In genomic region chr3:120280566-120280965, GRCh38 we compare ENCODE assay signal across 18 cellular contexts. TPM values are rescaled to one million over a fixed set of nuclear protein-coding genes. Genes with fewer than 3 reads are reported as not detected.
DNase-seq lines count a peak whose midpoint lies in the region; ATAC-seq and TF ChIP-seq lines count a peak whose summit lies in the region.
"Had no signal": no experiment of that assay in that cellular context is flagged by ENCODE, and none has a peak within 500 bp of the region (broad histone marks: within the 10 kb centered on the region; RNA-seq: fewer than 3 reads in every experiment).

No MANE protein-coding gene starts in this region.

- peak overlapping the region; percentile 0 for H3K4me3 Mint-ChIP-seq in glutamatergic neuron (ENCODE audit: unreplicated experiment)
- H3K4me3 Mint-ChIP-seq: GM23338; T-helper 1 cell treated with Interleukin-12 subunit alpha and Interleukin-12 subunit beta and Interleukin-4 antibody, amounts not matched to agents 30 μg/mL and 1 μg/mL, for 36 hours had no signal

- TF ChIP-seq CTCF in GM10248 (IDR thresholded peaks at IDR 0.05; ENCODE audit: control extremely low read depth, extremely low read depth, low read depth, missing control alignments) (no peak), GM13977 (IDR thresholded peaks at IDR 0.05; ENCODE audit: extremely low read depth, insufficient read depth, missing control alignments) (no peak), glutamatergic neuron (IDR thresholded peaks at IDR 0.05; ENCODE audit: partially characterized antibody, unreplicated experiment) (no peak), PC-9 (conservative IDR thresholded peaks at IDR 0.05) (no peak)

- peaks cover 13% of the 10 kb centered on the region for H3K9me3 Mint-ChIP-seq in glutamatergic neuron (ENCODE audit: unreplicated experiment)
- H3K9me3 Mint-ChIP-seq: GM23338; T-helper 1 cell treated with Interleukin-12 subunit alpha and Interleukin-12 subunit beta and Interleukin-4 antibody, amounts not matched to agents 30 μg/mL and 1 μg/mL, for 36 hours had no signal

- H3K79me2 ChIP-seq in PC-9 (ENCODE audit: low read depth), result no peaks in the 10 kb centered on the region

- H3K27ac ChIP-seq in PC-9, result no peak overlapping the region
- H3K27ac ChIP-seq: SJSA1 had no signal

- no peaks in the 10 kb centered on the region for H4K20me1 ChIP-seq in PC-9 (ENCODE audit: insufficient read depth)

- H3K4me1 Mint-ChIP-seq in glutamatergic neuron (ENCODE audit: low read depth, unreplicated experiment), result peaks cover 20% of the 10 kb centered on the region

- peak overlapping the region; percentile 73 for H3K27ac Mint-ChIP-seq in glutamatergic neuron (ENCODE audit: unreplicated experiment)
- H3K27ac Mint-ChIP-seq: CD4-positive, CD25-positive, alpha-beta regulatory T cell; GM23338; T-helper 1 cell treated with Interleukin-12 subunit alpha and Interleukin-12 subunit beta and Interleukin-4 antibody, amounts not matched to agents 30 μg/mL and 1 μg/mL, for 36 hours had no signal

- peak; percentile 95 for ATAC-seq in HG03520 (IDR thresholded peaks at IDR 0.05; ENCODE audit: unreplicated experiment)
- ATAC-seq: GM23338, Right ventricle myocardium inferior had no signal

- in situ Hi-C loops in GM13977 (cut with MboI; ENCODE audit: low pct_unique_long_range_greater_than_20kb, low sequenced_read_pairs, unreplicated experiment), result no loop called here

- no peaks in the 10 kb centered on the region for H3K36me3 Mint-ChIP-seq in glutamatergic neuron (ENCODE audit: unreplicated experiment)
- H3K36me3 Mint-ChIP-seq: CD4-positive, CD25-positive, alpha-beta regulatory T cell had no signal

- POLR2A ChIA-PET in GM10248 (lab: Yijun Ruan, JAX) (interaction anchor here (0.6 kb wide), 1 partner anchor 162 kb away, joined by 4 read pairs; no protein-coding TSS in a partner anchor), PC-9 (lab: Charles Lee; ENCODE audit: unreplicated experiment) (interaction anchor here (0.6 kb wide), 1 partner anchor 1041 kb away, joined by 3 read pairs; no protein-coding TSS in a partner anchor)

- H3K27me3 ChIP-seq in PC-9 (ENCODE audit: insufficient read depth, low read depth), result peaks cover 3% of the 10 kb centered on the region; the same call in 1 of the 2 replicates

- H3K4me1 ChIP-seq in PC-9 (replicated peaks; ENCODE audit: insufficient read depth), result 0 out of 2 replicates have a peak, but pooled peaks cover 4% of the 10 kb centered on the region
- H3K4me1 ChIP-seq: HAP-1 had no signal

- no peak overlapping the region for H2AFZ ChIP-seq in PC-9
- H2AFZ ChIP-seq: GM23338 had no signal

- H3K9me2 ChIP-seq in PC-9 (ENCODE audit: insufficient read depth), result no peaks in the 10 kb centered on the region

- intact Hi-C loops in PC-9 (cut with micrococcal nuclease; ENCODE audit: unreplicated experiment), result no loop called here

- peaks cover 4% of the 10 kb centered on the region for H3K27me3 Mint-ChIP-seq in glutamatergic neuron (ENCODE audit: unreplicated experiment)

- DNase-seq in GM10248 (ENCODE audit: extremely low spot score) (peak; percentile 31), GM13977 (ENCODE audit: low spot score) (peak; percentile 48), glutamatergic neuron (no peak), retina (no peak), NCI-H2196 treated with DMSO at 0.1 percent for 48 hours (lab: John Stamatoyannopoulos, UW; ENCODE audit: unreplicated experiment) (no peak), PC-9 (no peak)
- DNase-seq: CD4-positive, CD25-positive, alpha-beta regulatory T cell; NCI-H1092; NCI-H1436; NCI-H187 treated with DMSO at 0.1 percent for 48 hours; NCI-H2171; NCI-H526 had no signal

- no TSS peak for BruUV-seq in PC-9 (replicated peaks; lab: Mats Ljungman, UMichigan)

- no peaks in the 10 kb centered on the region for H3K9me3 ChIP-seq in PC-9 (ENCODE audit: insufficient read depth, low read depth)
- H3K9me3 ChIP-seq: HAP-1, SJSA1 had no signal

- H3K4me3 ChIP-seq in PC-9, result no peak overlapping the region
- H3K4me3 ChIP-seq: GM23338, HAP-1, SJSA1 had no signal

- H3F3A ChIP-seq in PC-9 (ENCODE audit: insufficient read depth, low read depth), result 0 out of 2 replicates have a peak, but pooled peaks cover 2% of the 10 kb centered on the region

- no peak overlapping the region for H3K4me2 ChIP-seq in PC-9
- H3K4me2 ChIP-seq: GM23338 had no signal

- CTCF ChIA-PET in GM10248 (lab: Yijun Ruan, JAX), result interaction anchor here (1.8 to 2.0 kb wide), 2 partner anchors 9 to 137 kb away, joined by 4 read pairs; no protein-coding TSS in a partner anchor
- CTCF ChIA-PET in PC-9 (lab: Charles Lee), result no interaction called here

- no peaks in the 10 kb centered on the region for H3K36me3 ChIP-seq in PC-9 (ENCODE audit: low read depth)
- H3K36me3 ChIP-seq: HAP-1, SJSA1 had no signal

RNA-seq across cellular contexts. Expression of gene GPR156, which starts 4.5 kb away (rescaled TPM):
- total RNA-seq in glutamatergic neuron (ENCODE audit: unreplicated experiment) (0.83 TPM), PC-9 (2021) (2.8 and 3.0 TPM in 2 replicates)
- total RNA-seq: Right ventricle myocardium inferior had no signal

Comparison
In these comparisons a context has a peak if more than half of its experiments do, and no peak if none do; other contexts are left out.
1. DNase-seq: peak in GM10248 (single experiment) and GM13977 (single experiment); none in glutamatergic neuron (single experiment), retina (single experiment), NCI-H2196 treated with DMSO at 0.1 percent for 48 hours (single experiment) and PC-9 (0 of 2).